Comparison of ENCODE assay signal across 16 cellular contexts in the genomic region with DNA sequence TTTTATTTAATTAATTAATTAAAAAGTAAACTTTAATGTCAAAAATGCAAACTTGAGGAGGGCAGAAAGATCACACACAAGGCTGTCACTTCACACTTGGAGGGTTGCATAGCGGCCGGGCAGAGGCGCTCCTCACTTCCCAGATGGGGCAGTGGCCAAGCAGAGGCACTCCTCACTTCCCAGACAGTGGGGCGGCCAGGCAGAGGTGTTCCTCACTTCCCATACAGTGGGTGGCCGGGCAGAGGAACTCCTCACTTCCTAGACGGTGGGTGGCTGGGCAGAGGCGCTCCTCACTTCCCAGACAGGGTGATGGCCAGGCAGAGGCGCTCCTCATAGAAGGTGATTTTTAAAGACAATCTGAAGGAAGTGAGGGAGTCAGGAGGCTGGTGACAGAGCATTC.
A peak's percentile ranks its signal among the peaks of the same experiment; 100 is the strongest.
DNase-seq lines count a peak whose midpoint lies in the region; ATAC-seq and TF ChIP-seq lines count a peak whose summit lies in the region.
"Had no signal": no experiment of that assay in that cellular context is flagged by ENCODE, and none has a peak within 500 bp of the region (broad histone marks: within the 10 kb centered on the region; RNA-seq: fewer than 3 reads in every experiment).

No MANE protein-coding gene starts in this region.

- intact Hi-C loops in heart left ventricle (cut with DNase I), result no loop called here
- intact Hi-C loops in tibial artery (cut with DNase I; ENCODE audit: low total_unique reads), result no loop called here

- TF ChIP-seq POLR2A in heart left ventricle (IDR thresholded peaks at IDR 0.05), result no peak

- H3K27me3 ChIP-seq in mesenchymal stem cell (ENCODE audit: control insufficient read depth in 1 of 2, insufficient read depth in 1 of 2, low read length in 2 of 2) (no peaks in the 10 kb centered on the region), heart left ventricle (no peaks in the 10 kb centered on the region), tibial artery (no peaks in the 10 kb centered on the region)
- H3K27me3 ChIP-seq: BE2C; BLaER1 treated with 17β-estradiol and CSF1 and Interleukin-3, amounts not matched to agents 10 nM and 100 nM had no signal

- H3K36me3 Mint-ChIP-seq in chondrocyte (ENCODE audit: low read depth), result no peaks in the 10 kb centered on the region
- H3K36me3 Mint-ChIP-seq: CD8-positive, alpha-beta T cell had no signal

- peak overlapping the region; percentile 19 for H2AK5ac ChIP-seq in mesenchymal stem cell (ENCODE audit: low read length, severe bottlenecking)

- TF ChIP-seq CTCF in chondrocyte (IDR thresholded peaks at IDR 0.05) (no peak), heart left ventricle (IDR thresholded peaks at IDR 0.05) (no peak), tibial artery (IDR thresholded peaks at IDR 0.05) (no peak)

- H3K4me1 Mint-ChIP-seq in chondrocyte (ENCODE audit: low read depth), result peaks cover 10% of the 10 kb centered on the region

- DNase-seq in chondrocyte (ENCODE audit: low spot score) (peak; percentile 88), mesenchymal stem cell (no peak), heart left ventricle (no peak), tibial artery (no peak)
- DNase-seq: 8988T; ACHN; BE2C; Caco-2; Calu3; CD4-positive, alpha-beta T cell; CD8-positive, alpha-beta T cell; DMS79 treated with DMSO at 0.1 percent for 48 hours; GF-D8 had no signal

- no peak overlapping the region for H3K18ac ChIP-seq in mesenchymal stem cell (ENCODE audit: low read depth in 1 of 2, low read length in 2 of 2)

- no peak overlapping the region for H3K14ac ChIP-seq in mesenchymal stem cell (ENCODE audit: low read length in 2 of 2)

- peaks cover under 1% of the 10 kb centered on the region for H3K9me3 Mint-ChIP-seq in chondrocyte (ENCODE audit: low read depth)
- H3K9me3 Mint-ChIP-seq: CD8-positive, alpha-beta T cell had no signal

- WGBS in mesenchymal stem cell, result 85% methylated on average over 8 of the region's 8 CpGs
- 85 to 94% (median 90%) methylated on average over 8 of the region's 8 CpGs for WGBS in heart left ventricle, 4 donors

- H3K27ac Mint-ChIP-seq in chondrocyte (ENCODE audit: unreplicated experiment), result no peak overlapping the region
- H3K27ac Mint-ChIP-seq: CD4-positive, alpha-beta T cell; CD8-positive, alpha-beta T cell had no signal

- no peak overlapping the region for H3K4me2 ChIP-seq in mesenchymal stem cell (ENCODE audit: low read length, poor library complexity, severe bottlenecking)
- H3K4me2 ChIP-seq: BLaER1 treated with 17β-estradiol and CSF1 and Interleukin-3, amounts not matched to agents 10 nM and 100 nM had no signal

- H3K4me3 Mint-ChIP-seq in chondrocyte (ENCODE audit: unreplicated experiment), result no peak overlapping the region
- H3K4me3 Mint-ChIP-seq: CD4-positive, alpha-beta T cell; CD8-positive, alpha-beta T cell had no signal

- H4K8ac ChIP-seq in mesenchymal stem cell (ENCODE audit: low read length), result no peak overlapping the region

- no peak overlapping the region for H3K4me3 ChIP-seq in mesenchymal stem cell (ENCODE audit: insufficient read depth in 1 of 2, low read depth in 1 of 2, low read length in 2 of 2)
- H3K4me3 ChIP-seq in heart left ventricle, result no peak overlapping the region
- no peak overlapping the region for H3K4me3 ChIP-seq in tibial artery
- H3K4me3 ChIP-seq: BLaER1 treated with 17β-estradiol and CSF1 and Interleukin-3, amounts not matched to agents 10 nM and 100 nM had no signal

- peaks cover 19% of the 10 kb centered on the region for H3K27me3 Mint-ChIP-seq in chondrocyte (ENCODE audit: low read depth)
- H3K27me3 Mint-ChIP-seq: CD4-positive, alpha-beta T cell had no signal

- H3K27ac ChIP-seq in mesenchymal stem cell (ENCODE audit: low read length, poor library complexity, severe bottlenecking) (no peak overlapping the region), heart left ventricle (no peak overlapping the region), tibial artery (no peak overlapping the region)
- H3K27ac ChIP-seq: BLaER1 treated with 17β-estradiol and CSF1 and Interleukin-3, amounts not matched to agents 10 nM and 100 nM; C4-2B had no signal

- no peak overlapping the region for H2BK12ac ChIP-seq in mesenchymal stem cell (ENCODE audit: low read length in 2 of 2)

- H3K23ac ChIP-seq in mesenchymal stem cell (ENCODE audit: low read length in 2 of 2), result no peak overlapping the region

- no peak overlapping the region for H3K4ac ChIP-seq in mesenchymal stem cell (ENCODE audit: low read depth in 1 of 2, low read length in 2 of 2)

- no peak overlapping the region for H2BK5ac ChIP-seq in mesenchymal stem cell (ENCODE audit: low read depth, low read length, poor library complexity, severe bottlenecking)

- no peaks in the 10 kb centered on the region for H3K36me3 ChIP-seq in mesenchymal stem cell (ENCODE audit: control insufficient read depth in 1 of 2, insufficient read depth in 2 of 2, low read depth in 1 of 2, low read length in 2 of 2)
- H3K36me3 ChIP-seq in heart left ventricle, result no peaks in the 10 kb centered on the region
- H3K36me3 ChIP-seq in tibial artery, result no peaks in the 10 kb centered on the region
- H3K36me3 ChIP-seq: BE2C; BLaER1 treated with 17β-estradiol and CSF1 and Interleukin-3, amounts not matched to agents 10 nM and 100 nM had no signal

- H3K79me1 ChIP-seq in mesenchymal stem cell (replicated peaks; ENCODE audit: low read length, poor library complexity, severe bottlenecking), result no peaks in the 10 kb centered on the region

- no peak for ATAC-seq in heart left ventricle
- ATAC-seq in HG02642 (IDR thresholded peaks at IDR 0.05; ENCODE audit: poor library complexity, unreplicated experiment), result no peak
- ATAC-seq: CD8-positive, alpha-beta T cell had no signal

- H3K4me1 ChIP-seq in mesenchymal stem cell (ENCODE audit: control insufficient read depth, insufficient read depth, low read depth, low read length) (peaks cover 2% of the 10 kb centered on the region), heart left ventricle (no peaks in the 10 kb centered on the region), tibial artery (no peaks in the 10 kb centered on the region)
- H3K4me1 ChIP-seq: BE2C, Caco-2 had no signal

- H4K91ac ChIP-seq in mesenchymal stem cell (ENCODE audit: low read length), result no peak overlapping the region

- no peak overlapping the region for H2AFZ ChIP-seq in mesenchymal stem cell (ENCODE audit: low read depth, low read length)

- no peak overlapping the region for H3K9ac ChIP-seq in mesenchymal stem cell (ENCODE audit: low read length)
- H3K9ac ChIP-seq: BLaER1 treated with 17β-estradiol and CSF1 and Interleukin-3, amounts not matched to agents 10 nM and 100 nM had no signal

- no peak overlapping the region for H2BK120ac ChIP-seq in mesenchymal stem cell (ENCODE audit: low read depth, low read length)

- H3K9me3 ChIP-seq in mesenchymal stem cell (ENCODE audit: control insufficient read depth, low read length) (no peaks in the 10 kb centered on the region), heart left ventricle (peaks cover 0 to 3% (median 0%) of the 10 kb centered on the region in 12 donors), tibial artery (no peaks in the 10 kb centered on the region)
- H3K9me3 ChIP-seq: BE2C, Caco-2 had no signal

- H2BK15ac ChIP-seq in mesenchymal stem cell (ENCODE audit: low read depth, poor library complexity, severe bottlenecking), result no peak overlapping the region
